24 cellular contexts compared by ENCODE assay signal in genomic region chr3:126263539-126263938, GRCh38.
"Had no signal": no experiment of that assay in that cellular context is flagged by ENCODE, and none has a peak within 500 bp of the region (broad histone marks: within the 10 kb centered on the region; RNA-seq: fewer than 3 reads in every experiment).

No MANE protein-coding gene starts in this region.

- H3K4me1 ChIP-seq: colonic mucosa had no signal

- H3K27ac ChIP-seq: colonic mucosa, epithelial cell of prostate, heart right ventricle, left lung, lower lobe of right lung had no signal

- H3K9me3 ChIP-seq: colonic mucosa, esophagus squamous epithelium, gastrocnemius medialis, left lung, lower lobe of right lung, mucosa of descending colon had no signal

- H3K27me3 ChIP-seq: gastrocnemius medialis had no signal

- DNase-seq: colonic mucosa; cortex of kidney; effector CD8-positive, alpha-beta T cell; effector memory CD8-positive, alpha-beta T cell; endodermal cell; erythroblast; esophagus squamous epithelium; foreskin fibroblast; foreskin melanocyte; gastrocnemius medialis; glutamatergic neuron; head of caudate nucleus; heart right ventricle; hippocampal formation; left cardiac atrium; left lung; left ventricle myocardium superior; lower lobe of right lung; mesenchymal stem cell; mucosa of descending colon had no signal

- H3K36me3 ChIP-seq: colonic mucosa, esophagus squamous epithelium, gastrocnemius medialis, heart right ventricle, left lung, lower lobe of right lung had no signal

- H3K4me3 ChIP-seq: colonic mucosa, esophagus squamous epithelium, gastrocnemius medialis, heart right ventricle, left lung, lower lobe of right lung, mucosa of descending colon had no signal

- H3K9me3 Mint-ChIP-seq: dendritic cell treated with granulocyte-macrophage colony-stimulating factor and Interleukin-4, amounts not matched to agents 40 ng/mL and 50 ng/mL, for 4 days; effector memory CD8-positive, alpha-beta T cell; mesothelial cell of epicardium had no signal

- ATAC-seq: effector memory CD8-positive, alpha-beta T cell; esophagus mucosa; gastrocnemius medialis; heart right ventricle; left cardiac atrium; left lung; left ventricle myocardium superior; lower lobe of right lung; mucosa of descending colon had no signal

- H3K27ac Mint-ChIP-seq: dendritic cell treated with granulocyte-macrophage colony-stimulating factor and Interleukin-4, amounts not matched to agents 40 ng/mL and 50 ng/mL, for 4 days; effector memory CD8-positive, alpha-beta T cell; endodermal cell; mesothelial cell of epicardium had no signal

- H3K4me3 Mint-ChIP-seq: dendritic cell treated with granulocyte-macrophage colony-stimulating factor and Interleukin-4, amounts not matched to agents 40 ng/mL and 50 ng/mL, for 4 days; effector memory CD8-positive, alpha-beta T cell; endodermal cell; mesothelial cell of epicardium had no signal

- H3K36me3 Mint-ChIP-seq: mesothelial cell of epicardium had no signal
